16 cellular contexts compared by ENCODE assay signal in the genomic region with DNA sequence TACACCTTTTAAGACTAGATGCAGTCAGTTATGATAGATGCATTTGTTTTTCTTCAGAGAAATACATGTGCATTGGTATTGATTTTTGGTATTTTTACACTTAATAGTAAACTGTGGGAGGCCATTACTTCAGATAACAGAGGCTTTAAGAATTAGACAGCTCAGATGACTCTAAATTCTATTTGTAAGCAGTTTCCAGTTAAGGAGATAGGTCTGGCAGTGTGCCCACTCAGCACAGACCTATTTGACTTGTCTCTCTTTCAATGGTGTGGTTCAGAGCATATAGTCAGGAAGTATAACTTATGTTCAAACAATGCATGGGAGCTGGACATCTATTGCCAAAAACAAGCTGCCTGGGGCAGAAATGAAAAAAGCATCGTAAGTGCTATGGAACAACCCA.
A peak's percentile ranks its signal among the peaks of the same experiment; 100 is the strongest.
DNase-seq lines count a peak whose midpoint lies in the region; ATAC-seq and TF ChIP-seq lines count a peak whose summit lies in the region.
"Had no signal": no experiment of that assay in that cellular context is flagged by ENCODE, and none has a peak within 500 bp of the region (broad histone marks: within the 10 kb centered on the region; RNA-seq: fewer than 3 reads in every experiment).

No MANE protein-coding gene starts in this region.

- no peak for TF ChIP-seq CTCF in fibroblast of the aortic adventitia (IDR thresholded peaks at IDR 0.05; ENCODE audit: insufficient read depth, low read length)
- TF ChIP-seq CTCF in esophagus squamous epithelium (IDR thresholded peaks at IDR 0.05), result no peak

- H3K4me3 ChIP-seq in HAP-1 (no peak overlapping the region), fibroblast of the aortic adventitia (ENCODE audit: low read depth, low read length) (no peak overlapping the region), esophagus squamous epithelium (no peak overlapping the region)
- H3K4me3 ChIP-seq: skin epidermis had no signal

- WGBS in esophagus squamous epithelium, 2 donors, result 25 to 29% methylated on average over 1 of the region's 1 CpG

- TF ChIP-seq POLR2A in esophagus squamous epithelium (IDR thresholded peaks at IDR 0.05), result no peak

- H3K27ac ChIP-seq in esophagus squamous epithelium, result no peak overlapping the region
- H3K27ac ChIP-seq: skin epidermis had no signal

- DNase-seq in HAP-1 (ENCODE audit: low spot score in 2 of 2) (peak; percentile 31 to 51), NCI-H1105 (lab: John Stamatoyannopoulos, UW) (peak; percentile 69), NCI-H82 treated with DMSO at 0.1 percent for 48 hours (lab: John Stamatoyannopoulos, UW; ENCODE audit: unreplicated experiment) (peak; percentile 9), fibroblast of the aortic adventitia (ENCODE audit: low read depth) (peak; percentile 13), esophagus squamous epithelium (lab: John Stamatoyannopoulos, UW) (no peak), mesenteric fat pad (ENCODE audit: low spot score) (no peak), NCI-H2107 (lab: John Stamatoyannopoulos, UW) (no peak)
- DNase-seq: activated CD4-positive, alpha-beta T cell treated with anti-CD3 and anti-CD28 coated beads for 36 hours; activated effector memory CD4-positive, alpha-beta T cell treated with Interleukin-2 at 50 U/mL for 16 hours; cerebellar nuclear complex; H7; nephron progenitor cell; stimulated activated CD4-positive, alpha-beta T cell treated with anti-CD3 and anti-CD28 coated beads, Interleukin-4, amount 100 ng/mL, for 24 hours had no signal

- H3K4me1 ChIP-seq in HAP-1 (peaks cover 5% of the 10 kb centered on the region), esophagus squamous epithelium (no peaks in the 10 kb centered on the region)

- intact Hi-C loops in esophagus squamous epithelium (cut with DNase I), result no loop called here

- H3K27me3 ChIP-seq in HAP-1 (ENCODE audit: low read depth) (no peaks in the 10 kb centered on the region), esophagus squamous epithelium (no peaks in the 10 kb centered on the region)

- no peaks in the 10 kb centered on the region for H3K36me3 ChIP-seq in HAP-1 (replicated peaks)
- H3K36me3 ChIP-seq in esophagus squamous epithelium, result no peaks in the 10 kb centered on the region

- in situ Hi-C loops in HAP-1 (cut with MboI; ENCODE audit: low sequenced_read_pairs), result no loop called here

- no peak for ATAC-seq in GM18498 (IDR thresholded peaks at IDR 0.05; ENCODE audit: unreplicated experiment)
- ATAC-seq: activated CD4-positive, alpha-beta T cell treated with anti-CD3 and anti-CD28 coated beads for 36 hours; Panc1 had no signal

- no peaks in the 10 kb centered on the region for H3K9me3 ChIP-seq in HAP-1
- H3K9me3 ChIP-seq in esophagus squamous epithelium, result no peaks in the 10 kb centered on the region

Comparison
In these comparisons a context has a peak if more than half of its experiments do, and no peak if none do; other contexts are left out.
1. DNase-seq: peak in HAP-1 (2 of 2), NCI-H1105 (single experiment), NCI-H82 treated with DMSO at 0.1 percent for 48 hours (single experiment) and fibroblast of the aortic adventitia (single experiment); none in esophagus squamous epithelium (single experiment), mesenteric fat pad (single experiment) and NCI-H2107 (single experiment).